In genomic region chr12:78863482-78864427, GRCh38 we compare ENCODE assay signal across 8 cellular contexts.
DNase-seq lines count a peak whose midpoint lies in the region; ATAC-seq and TF ChIP-seq lines count a peak whose summit lies in the region.

No MANE protein-coding gene starts in this region.

- no peaks in the 10 kb centered on the region for H3K4me1 Mint-ChIP-seq in stimulated activated effector memory CD8-positive, alpha-beta T cell treated with anti-CD3 and anti-CD28 coated beads, Interleukin-12 subunit alpha, Interleukin-12 subunit beta, amount 100 ng/mL, for 72 hours

- H3K36me3 Mint-ChIP-seq in stimulated activated effector memory CD8-positive, alpha-beta T cell treated with anti-CD3 and anti-CD28 coated beads, Interleukin-12 subunit alpha, Interleukin-12 subunit beta, amount 100 ng/mL, for 72 hours = no peaks in the 10 kb centered on the region

- H3K4me1 ChIP-seq in iPS-20b (ENCODE audit: insufficient read depth, low read length) = peaks cover 24% of the 10 kb centered on the region; the same call in 1 of the 2 replicates

- no peaks in the 10 kb centered on the region for H3K9me3 ChIP-seq in iPS-20b (ENCODE audit: insufficient read depth, low read depth, low read length)

- ATAC-seq in GM18502 (IDR thresholded peaks at IDR 0.05; ENCODE audit: poor library complexity, unreplicated experiment) (peak; percentile 59), HG02798 (IDR thresholded peaks at IDR 0.05; ENCODE audit: poor library complexity, unreplicated experiment) (peak; percentile 64)
- no peak for ATAC-seq in stimulated activated effector memory CD8-positive, alpha-beta T cell treated with anti-CD3 and anti-CD28 coated beads, Interleukin-12 subunit alpha, Interleukin-12 subunit beta, amount 100 ng/mL, for 72 hours

- no peak overlapping the region for H3K27ac Mint-ChIP-seq in stimulated activated effector memory CD8-positive, alpha-beta T cell treated with anti-CD3 and anti-CD28 coated beads, Interleukin-12 subunit alpha, Interleukin-12 subunit beta, amount 100 ng/mL, for 72 hours

- H3K27ac ChIP-seq in iPS-20b (ENCODE audit: low read length) = no peak overlapping the region

- peak overlapping the region; percentile 74; the same call in 1 of the 2 replicates for H3K9ac ChIP-seq in iPS-20b (ENCODE audit: low read depth, low read length)

- no peak for TF ChIP-seq CTCF in astrocyte of the spinal cord (IDR thresholded peaks at IDR 0.05; ENCODE audit: low read depth, low read length)

- no peaks in the 10 kb centered on the region for H3K36me3 ChIP-seq in iPS-20b (ENCODE audit: insufficient read depth, low read depth, low read length)

- H3K4me3 Mint-ChIP-seq in stimulated activated effector memory CD8-positive, alpha-beta T cell treated with anti-CD3 and anti-CD28 coated beads, Interleukin-12 subunit alpha, Interleukin-12 subunit beta, amount 100 ng/mL, for 72 hours = peak overlapping the region; percentile 27

- no peaks in the 10 kb centered on the region for H3K27me3 ChIP-seq in iPS-20b (ENCODE audit: insufficient read depth, low read length)

- peak overlapping the region; percentile 84 for H3K4me3 ChIP-seq in astrocyte of the spinal cord (ENCODE audit: low read depth, low read length)
- H3K4me3 ChIP-seq in iPS-20b (ENCODE audit: low read length) = peak overlapping the region; percentile 93

- DNase-seq in NCI-H2107 (lab: John Stamatoyannopoulos, UW) (peak; percentile 75), astrocyte of the spinal cord (ENCODE audit: low read depth, low spot score) (peak; percentile 73), inferior parietal cortex (ENCODE audit: extremely low spot score) (no peak), midbrain (lab: John Stamatoyannopoulos, UW) (no peak)
- no peak for DNase-seq in stimulated activated effector memory CD8-positive, alpha-beta T cell treated with anti-CD3 and anti-CD28 coated beads, Interleukin-12 subunit alpha, Interleukin-12 subunit beta, amount 100 ng/mL, for 72 hours (ENCODE audit: low spot score in 2 of 2)

- peaks cover 6% of the 10 kb centered on the region for H3K9me3 Mint-ChIP-seq in stimulated activated effector memory CD8-positive, alpha-beta T cell treated with anti-CD3 and anti-CD28 coated beads, Interleukin-12 subunit alpha, Interleukin-12 subunit beta, amount 100 ng/mL, for 72 hours

- in situ Hi-C loops in astrocyte of the spinal cord (cut with HindIII; ENCODE audit: low sequenced_read_pairs) = no loop called here

Comparison
In these comparisons a context has a peak if more than half of its experiments do, and no peak if none do; other contexts are left out.
1. DNase-seq: peak in NCI-H2107 (single experiment) and astrocyte of the spinal cord (single experiment); none in stimulated activated effector memory CD8-positive, alpha-beta T cell treated with anti-CD3 and anti-CD28 coated beads, Interleukin-12 subunit alpha, Interleukin-12 subunit beta, amount 100 ng/mL, for 72 hours (0 of 2), inferior parietal cortex (single experiment) and midbrain (single experiment).